1 cellular context compared by ENCODE assay signal in genomic region chr6:3748208-3748701, GRCh38.
TF ChIP-seq lines count a peak whose summit lies in the region.

No MANE protein-coding gene starts in this region.

TF ChIP-seq in HepG2, 621 proteins besides CTCF, POLR2A, EP300 and RAD21 (continued from another document and continues in another):
- TF ChIP-seq ZNF512 (CRISPR knock-in tag; IDR thresholded peaks at IDR 0.05): 0 out of 2 replicates have a peak, but pooled peaks have one; percentile 26
- TF ChIP-seq ZNF24 (IDR thresholded peaks at IDR 0.05): no peak
- no peak for TF ChIP-seq EHMT2 (IDR thresholded peaks at IDR 0.05; ENCODE audit: borderline replicate concordance, low read depth, low read length)
- TF ChIP-seq SP4 (CRISPR knock-in tag; IDR thresholded peaks at IDR 0.05): no peak
- 0 out of 2 replicates have a peak, but pooled peaks have one; percentile 15 for TF ChIP-seq TP53 (CRISPR knock-in tag; conservative IDR thresholded peaks at IDR 0.05)
- TF ChIP-seq ZNF362 (CRISPR knock-in tag; IDR thresholded peaks at IDR 0.05; ENCODE audit: borderline replicate concordance): peak; percentile 56; the same call in 1 of the 2 replicates
- TF ChIP-seq HOMEZ (CRISPR knock-in tag; IDR thresholded peaks at IDR 0.05; ENCODE audit: low read depth): no peak
- peak; percentile 97 for TF ChIP-seq ZSCAN21 (CRISPR knock-in tag; IDR thresholded peaks at IDR 0.05; ENCODE audit: borderline replicate concordance)
- TF ChIP-seq TOE1 (CRISPR knock-in tag; IDR thresholded peaks at IDR 0.05): no peak
- TF ChIP-seq CEBPZ (IDR thresholded peaks at IDR 0.05; ENCODE audit: low read length): no peak
- TF ChIP-seq ZBTB20 (CRISPR knock-in tag; IDR thresholded peaks at IDR 0.05; ENCODE audit: borderline replicate concordance, low read depth): no peak
- TF ChIP-seq ZNF510 (CRISPR knock-in tag; IDR thresholded peaks at IDR 0.05; ENCODE audit: low read depth): no peak
- no peak for TF ChIP-seq ZNF503 (CRISPR knock-in tag; IDR thresholded peaks at IDR 0.05)
- no peak for TF ChIP-seq POGK (CRISPR knock-in tag; conservative IDR thresholded peaks at IDR 0.05)
- no peak for TF ChIP-seq PRPF4 (IDR thresholded peaks at IDR 0.05; ENCODE audit: low read depth, low read length, poor library complexity, severe bottlenecking)
- no peak for TF ChIP-seq ZNF281 (CRISPR knock-in tag; IDR thresholded peaks at IDR 0.05; ENCODE audit: borderline replicate concordance)
- TF ChIP-seq ZNF207 (IDR thresholded peaks at IDR 0.05; ENCODE audit: borderline replicate concordance): no peak
- no peak for TF ChIP-seq ZNF780A (CRISPR knock-in tag; IDR thresholded peaks at IDR 0.05)
- no peak for TF ChIP-seq ZNF737 (CRISPR knock-in tag; IDR thresholded peaks at IDR 0.05; ENCODE audit: borderline replicate concordance)
- TF ChIP-seq ZHX2 (IDR thresholded peaks at IDR 0.05; ENCODE audit: low read depth): no peak
- TF ChIP-seq ZHX2 (CRISPR knock-in tag; IDR thresholded peaks at IDR 0.05; ENCODE audit: borderline replicate concordance): no peak
- peak; percentile 34; the same call in 1 of the 2 replicates for TF ChIP-seq MIXL1 (CRISPR knock-in tag; IDR thresholded peaks at IDR 0.05)
- TF ChIP-seq ISX (CRISPR knock-in tag; conservative IDR thresholded peaks at IDR 0.05): no peak
- no peak for TF ChIP-seq EED (CRISPR knock-in tag; IDR thresholded peaks at IDR 0.05)
- no peak for TF ChIP-seq ZNF589 (CRISPR knock-in tag; conservative IDR thresholded peaks at IDR 0.05)
- no peak for TF ChIP-seq GMEB1 (CRISPR knock-in tag; IDR thresholded peaks at IDR 0.05; ENCODE audit: borderline replicate concordance)
- no peak for TF ChIP-seq ZNF550 (CRISPR knock-in tag; IDR thresholded peaks at IDR 0.05; ENCODE audit: borderline replicate concordance)
- TF ChIP-seq ZNF800 (CRISPR knock-in tag; IDR thresholded peaks at IDR 0.05): 0 out of 2 replicates have a peak, but pooled peaks have one; percentile 37
- TF ChIP-seq PTBP1 (IDR thresholded peaks at IDR 0.05; ENCODE audit: low read depth, low read length, poor library complexity, severe bottlenecking): no peak
